ENCODE assay signal across 8 cellular contexts in the genomic region with DNA sequence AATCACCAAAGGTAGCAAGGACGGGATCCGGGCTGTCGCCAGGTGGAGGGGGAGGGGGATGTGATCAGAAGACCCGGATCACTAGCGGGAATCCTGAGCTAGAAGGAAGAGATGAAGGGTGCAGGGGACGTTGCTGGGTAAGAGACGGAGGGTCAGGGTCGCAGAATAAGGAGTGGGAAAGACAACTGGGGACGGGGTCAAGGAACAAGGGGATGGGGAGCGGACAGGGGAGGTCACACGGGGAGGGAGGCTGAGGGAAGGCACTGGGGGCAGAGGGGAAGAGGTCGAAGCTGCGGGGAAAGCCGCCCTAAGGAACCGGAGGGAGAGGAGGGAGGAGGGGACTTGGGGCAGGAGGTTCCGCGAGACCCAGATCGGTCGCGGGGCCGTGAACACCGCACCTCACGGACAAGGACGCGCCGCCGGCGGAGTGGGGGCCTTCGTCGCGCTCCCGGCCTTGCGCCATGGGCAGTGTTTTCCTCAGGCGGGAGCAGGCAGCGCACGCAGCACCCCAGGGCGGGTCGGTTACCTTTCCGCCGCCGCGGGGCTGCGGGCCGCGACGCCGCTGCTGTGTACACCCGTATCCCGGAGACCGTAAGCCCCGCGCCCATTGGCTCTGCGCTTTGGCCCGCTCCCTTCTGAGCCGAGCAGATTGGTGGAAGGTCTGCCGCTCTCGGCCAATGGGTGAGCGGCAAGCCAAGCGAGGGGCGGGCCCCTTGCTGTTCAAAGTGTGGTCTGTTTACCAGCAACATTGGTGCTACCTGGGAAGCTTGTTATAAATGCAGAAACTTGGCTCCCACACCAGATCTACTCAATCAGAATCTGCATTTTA. TPM values are rescaled to one million over a fixed set of nuclear protein-coding genes. Genes with fewer than 3 reads are reported as not detected.
DNase-seq lines count a peak whose midpoint lies in the region; ATAC-seq, FAIRE-seq and TF ChIP-seq lines count a peak whose summit lies in the region.

A gene with protein sequence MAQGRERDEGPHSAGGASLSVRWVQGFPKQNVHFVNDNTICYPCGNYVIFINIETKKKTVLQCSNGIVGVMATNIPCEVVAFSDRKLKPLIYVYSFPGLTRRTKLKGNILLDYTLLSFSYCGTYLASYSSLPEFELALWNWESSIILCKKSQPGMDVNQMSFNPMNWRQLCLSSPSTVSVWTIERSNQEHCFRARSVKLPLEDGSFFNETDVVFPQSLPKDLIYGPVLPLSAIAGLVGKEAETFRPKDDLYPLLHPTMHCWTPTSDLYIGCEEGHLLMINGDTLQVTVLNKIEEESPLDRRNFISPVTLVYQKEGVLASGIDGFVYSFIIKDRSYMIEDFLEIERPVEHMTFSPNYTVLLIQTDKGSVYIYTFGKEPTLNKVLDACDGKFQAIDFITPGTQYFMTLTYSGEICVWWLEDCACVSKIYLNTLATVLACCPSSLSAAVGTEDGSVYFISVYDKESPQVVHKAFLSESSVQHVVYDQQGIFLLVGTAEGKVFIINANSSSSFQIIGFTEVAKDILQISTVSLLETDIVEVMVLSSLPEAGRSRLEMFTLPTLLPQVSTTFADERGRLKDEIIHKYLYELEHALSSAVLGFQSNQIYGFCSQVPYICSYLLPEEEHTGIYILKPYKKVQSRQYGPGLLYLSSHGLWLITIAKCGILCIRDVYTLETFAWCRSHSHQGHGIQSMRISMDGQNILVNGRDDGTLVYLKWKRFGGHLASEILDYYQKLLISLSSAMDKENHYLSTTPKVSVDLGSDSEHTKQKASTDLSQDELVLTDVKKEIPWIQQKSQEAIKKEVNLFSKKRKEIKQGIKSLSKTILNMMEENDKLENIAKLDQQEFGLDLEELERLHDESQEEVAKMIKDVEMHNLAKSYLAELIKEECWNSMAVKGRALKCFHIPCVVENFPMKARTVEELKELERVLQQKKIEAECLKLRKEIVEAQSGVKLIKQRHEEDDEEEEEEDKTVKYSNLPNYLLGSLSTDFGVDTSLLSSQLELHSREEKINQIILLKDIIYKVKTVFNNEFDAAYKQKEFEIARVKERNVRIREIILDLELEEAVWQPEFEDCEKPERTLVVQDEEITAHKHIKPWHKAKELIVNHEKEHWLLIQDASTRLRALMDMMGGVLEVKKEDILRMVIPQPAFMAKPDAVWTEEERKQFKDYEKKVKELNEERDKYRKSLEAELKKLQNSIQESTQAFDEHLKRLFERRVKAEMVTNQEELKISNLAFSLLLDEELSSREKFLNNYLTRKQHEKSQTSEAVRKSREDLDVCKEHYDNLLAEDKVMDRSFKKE (N-terminal part only) (minus strand): TSS at position 581 of the 829 bp plus-strand sequence. CDS start 118 bp downstream, at position 463.

- CTCF ChIA-PET in A549 (lab: Yijun Ruan, JAX): interaction anchor here (0.8 to 1.7 kb wide), 3 partner anchors 17 to 214 kb away, joined by 3 to 4 read pairs (median 4); a partner anchor contains a TSS

- WGBS in A549 (ENCODE audit: missing lambda C conversion rate): 3% methylated on average over 42 of the region's 60 CpGs

- ATAC-seq in A549 (peak; percentile 99 to 100), GM18868 (IDR thresholded peaks at IDR 0.05; ENCODE audit: unreplicated experiment) (peak; percentile 100), HG03135 (IDR thresholded peaks at IDR 0.05; ENCODE audit: unreplicated experiment) (peak; percentile 100)

- FAIRE-seq in A549 (lab: Jason Lieb, UNC): peak; percentile 23

- TF ChIP-seq POLR2A in A549 (IDR thresholded peaks at IDR 0.05; ENCODE audit: low read length): peak; percentile 50

- TF ChIP-seq EP300 in A549 (IDR thresholded peaks at IDR 0.05): no peak

- DNase-seq in A549 (ENCODE audit: low read depth in 1 of 2, low spot score in 1 of 2): peak; percentile 96 to 99
- DNase-seq in NCI-H2196 treated with DMSO at 0.1 percent for 48 hours (lab: John Stamatoyannopoulos, UW; ENCODE audit: unreplicated experiment): peak; percentile 76
- DNase-seq in activated CD4-positive, CD25-positive, alpha-beta regulatory T cell (lab: John Stamatoyannopoulos, UW): peak; percentile 97 to 99 (median 98)
- peak; percentile 99 for DNase-seq in central memory CD4-positive, alpha-beta T cell
- peak; percentile 99 for DNase-seq in iPS-NIHi7 (ENCODE audit: extremely low spot score)

- H3K4me2 ChIP-seq in A549: peak within 1 kb of the TSS; percentile 69

- POLR2A ChIA-PET in A549 (lab: Yijun Ruan, JAX): interaction anchor here (1.4 kb wide), 1 partner anchor 23 kb away, joined by 6 read pairs; a partner anchor contains a TSS

- peak within 1 kb of the TSS; percentile 81 for H3K4me3 ChIP-seq in A549
- H3K4me3 ChIP-seq in skin epidermis: peak within 1 kb of the TSS; percentile 53 to 96 (median 82)

- TF ChIP-seq CTCF in A549 (IDR thresholded peaks at IDR 0.05): no peak

- no peaks in the 10 kb centered on the region for H3K9me3 ChIP-seq in A549

- H3K4me1 ChIP-seq in A549: peaks cover 15% of the 10 kb centered on the region

- TF ChIP-seq RAD21 in A549 (conservative IDR thresholded peaks at IDR 0.05 in 1 of 2, IDR thresholded peaks at IDR 0.05 in 1 of 2): no peak

- peak within 1 kb of the TSS; percentile 65 to 85 for H3K27ac ChIP-seq in A549
- H3K27ac ChIP-seq in skin epidermis: peak within 1 kb of the TSS in 16 of 21 experiments; percentile 16 to 81 (median 68)

TF ChIP-seq in A549, 52 proteins besides CTCF, POLR2A, EP300 and RAD21 (continues in another document):
- TF ChIP-seq SREBF2 (IDR thresholded peaks at IDR 0.05) (no peak), CEBPB (IDR thresholded peaks at IDR 0.05) (no peak), ZC3H11A (IDR thresholded peaks at IDR 0.05) (no peak), KDM1A (IDR thresholded peaks at IDR 0.05; ENCODE audit: low read depth) (no peak), HDAC2 (IDR thresholded peaks at IDR 0.05) (no peak), BHLHE40 (IDR thresholded peaks at IDR 0.05; ENCODE audit: low read depth, low read length) (no peak), SMC3 (IDR thresholded peaks at IDR 0.05) (no peak), CHD2 (IDR thresholded peaks at IDR 0.05; ENCODE audit: low read length, partially characterized antibody) (peak; percentile 74), JUN (IDR thresholded peaks at IDR 0.05) (peak in 1 of 2 experiments; percentile 21; a peak in 1 of 5 replicates), RNF2 (IDR thresholded peaks at IDR 0.05; ENCODE audit: borderline replicate concordance, low read depth) (no peak), KDM5A (IDR thresholded peaks at IDR 0.05) (no peak), GATA3 (IDR thresholded peaks at IDR 0.05; ENCODE audit: borderline replicate concordance) (no peak), RFX5 (IDR thresholded peaks at IDR 0.05) (0 out of 2 replicates have a peak, but pooled peaks have one; percentile 19), FOSB (CRISPR knock-in tag; IDR thresholded peaks at IDR 0.05) (no peak), TP53 (CRISPR knock-in tag; IDR thresholded peaks at IDR 0.05) (no peak), EHF (CRISPR knock-in tag; IDR thresholded peaks at IDR 0.05) (no peak), FOXS1 (CRISPR knock-in tag; IDR thresholded peaks at IDR 0.05) (no peak), MAFK (IDR thresholded peaks at IDR 0.05; ENCODE audit: partially characterized antibody) (no peak), CBX2 (IDR thresholded peaks at IDR 0.05; ENCODE audit: borderline replicate concordance, low read depth) (no peak), JUNB (IDR thresholded peaks at IDR 0.05) (no peak)
- TF ChIP-seq, protein P1, sequence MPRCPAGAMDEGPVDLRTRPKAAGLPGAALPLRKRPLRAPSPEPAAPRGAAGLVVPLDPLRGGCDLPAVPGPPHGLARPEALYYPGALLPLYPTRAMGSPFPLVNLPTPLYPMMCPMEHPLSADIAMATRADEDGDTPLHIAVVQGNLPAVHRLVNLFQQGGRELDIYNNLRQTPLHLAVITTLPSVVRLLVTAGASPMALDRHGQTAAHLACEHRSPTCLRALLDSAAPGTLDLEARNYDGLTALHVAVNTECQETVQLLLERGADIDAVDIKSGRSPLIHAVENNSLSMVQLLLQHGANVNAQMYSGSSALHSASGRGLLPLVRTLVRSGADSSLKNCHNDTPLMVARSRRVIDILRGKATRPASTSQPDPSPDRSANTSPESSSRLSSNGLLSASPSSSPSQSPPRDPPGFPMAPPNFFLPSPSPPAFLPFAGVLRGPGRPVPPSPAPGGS (IDR thresholded peaks at IDR 0.05): no peak
- TF ChIP-seq, protein P2, sequence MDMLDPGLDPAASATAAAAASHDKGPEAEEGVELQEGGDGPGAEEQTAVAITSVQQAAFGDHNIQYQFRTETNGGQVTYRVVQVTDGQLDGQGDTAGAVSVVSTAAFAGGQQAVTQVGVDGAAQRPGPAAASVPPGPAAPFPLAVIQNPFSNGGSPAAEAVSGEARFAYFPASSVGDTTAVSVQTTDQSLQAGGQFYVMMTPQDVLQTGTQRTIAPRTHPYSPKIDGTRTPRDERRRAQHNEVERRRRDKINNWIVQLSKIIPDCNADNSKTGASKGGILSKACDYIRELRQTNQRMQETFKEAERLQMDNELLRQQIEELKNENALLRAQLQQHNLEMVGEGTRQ (IDR thresholded peaks at IDR 0.05): no peak
- TF ChIP-seq, protein P3, sequence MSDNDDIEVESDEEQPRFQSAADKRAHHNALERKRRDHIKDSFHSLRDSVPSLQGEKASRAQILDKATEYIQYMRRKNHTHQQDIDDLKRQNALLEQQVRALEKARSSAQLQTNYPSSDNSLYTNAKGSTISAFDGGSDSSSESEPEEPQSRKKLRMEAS (IDR thresholded peaks at IDR 0.05): peak; percentile 57; the same call in 1 of the 2 replicates
- TF ChIP-seq, protein P4, sequence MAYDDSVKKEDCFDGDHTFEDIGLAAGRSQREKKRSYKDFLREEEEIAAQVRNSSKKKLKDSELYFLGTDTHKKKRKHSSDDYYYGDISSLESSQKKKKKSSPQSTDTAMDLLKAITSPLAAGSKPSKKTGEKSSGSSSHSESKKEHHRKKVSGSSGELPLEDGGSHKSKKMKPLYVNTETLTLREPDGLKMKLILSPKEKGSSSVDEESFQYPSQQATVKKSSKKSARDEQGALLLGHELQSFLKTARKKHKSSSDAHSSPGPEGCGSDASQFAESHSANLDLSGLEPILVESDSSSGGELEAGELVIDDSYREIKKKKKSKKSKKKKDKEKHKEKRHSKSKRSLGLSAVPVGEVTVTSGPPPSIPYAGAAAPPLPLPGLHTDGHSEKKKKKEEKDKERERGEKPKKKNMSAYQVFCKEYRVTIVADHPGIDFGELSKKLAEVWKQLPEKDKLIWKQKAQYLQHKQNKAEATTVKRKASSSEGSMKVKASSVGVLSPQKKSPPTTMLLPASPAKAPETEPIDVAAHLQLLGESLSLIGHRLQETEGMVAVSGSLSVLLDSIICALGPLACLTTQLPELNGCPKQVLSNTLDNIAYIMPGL (CRISPR knock-in tag; IDR thresholded peaks at IDR 0.05; ENCODE audit: borderline replicate concordance): no peak

RNA-seq across cellular contexts. Expression of the gene that starts here (rescaled TPM):
- polyA plus RNA-seq in A549 (2011; rRNA removed) (0.42 and 0.75 TPM in 2 replicates), A549 (2017; fragmentation: RNase III; extraction: RNeasy Plus Mini Kit Qiagen cat#74134 plus additional on column Dnase treatment) (0.16 to 0.36 TPM (median 0.31 TPM) in 3 replicates)
- polyA plus RNA-seq in A549 (2012; cell fraction: cytosol; rRNA removed): 0.08 and 0.13 TPM in 2 replicates
- polyA plus RNA-seq in A549 (2012; cell fraction: nucleus; rRNA removed): 0.14 and 0.16 TPM in 2 replicates
- polyA minus RNA-seq in A549 (2011; rRNA and poly(A)+ RNA removed): 0.24 and 0.25 TPM in 2 replicates

Comparison
In these comparisons a context has a peak if more than half of its experiments do, and no peak if none do; other contexts are left out.
1. Peak in every context shown above with its lines: DNase-seq, ATAC-seq, H3K4me3 ChIP-seq and H3K27ac ChIP-seq.
2. Peak in DNase-seq, ATAC-seq, H3K4me3 ChIP-seq, H3K27ac ChIP-seq and H3K4me2 ChIP-seq in A549; RNA of the gene not detected or under 1 TPM.